1 cellular context compared by ENCODE assay signal in genomic region chr7:140403878-140404564, GRCh38.
TF ChIP-seq lines count a peak whose summit lies in the region.

TSS of gene RAB19 (plus strand) at chr7:140404058. CDS start at chr7:140407647, 3,589 bp downstream.

TF ChIP-seq in endothelial cell of umbilical vein, 7 proteins besides CTCF, POLR2A, EP300 and RAD21:
- TF ChIP-seq MYC (IDR thresholded peaks at IDR 0.05; ENCODE audit: low read depth, low read length): no peak
- no peak for TF ChIP-seq MAX (IDR thresholded peaks at IDR 0.05; ENCODE audit: insufficient read depth, insufficient read length)
